In the genomic region with DNA sequence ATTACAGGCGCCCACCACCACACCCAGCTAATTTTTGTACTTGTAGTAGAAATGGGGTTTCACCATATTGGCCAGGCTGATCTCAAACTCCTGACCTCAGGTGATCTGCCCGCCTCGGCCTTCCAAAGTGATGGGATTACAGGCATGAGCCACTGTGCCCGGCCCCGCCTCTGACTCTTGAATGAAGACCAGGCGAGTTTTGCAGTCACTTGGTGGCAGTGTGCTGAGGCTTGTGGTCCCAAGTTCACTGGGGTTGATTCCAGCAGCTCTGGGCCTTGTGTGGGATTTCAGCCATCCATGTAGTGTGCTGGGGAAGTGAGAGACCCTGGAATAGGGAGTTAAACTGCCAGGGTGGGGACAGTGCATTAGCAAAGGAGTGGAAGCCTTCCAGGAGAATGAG, we compare ENCODE assay signal across 26 cellular contexts. TPM values are rescaled to one million over a fixed set of nuclear protein-coding genes. Genes with fewer than 3 reads are reported as not detected.
DNase-seq lines count a peak whose midpoint lies in the region; ATAC-seq and TF ChIP-seq lines count a peak whose summit lies in the region.
"Had no signal": no experiment of that assay in that cellular context is flagged by ENCODE, and none has a peak within 500 bp of the region (broad histone marks: within the 10 kb centered on the region; RNA-seq: fewer than 3 reads in every experiment).

No MANE protein-coding gene starts in this region.

- H3K4me1 ChIP-seq in right lobe of liver: peaks cover 0 to 28% (median 14%) of the 10 kb centered on the region in 4 donors
- H3K4me1 ChIP-seq: parathyroid adenoma, right atrium auricular region had no signal

- no peaks in the 10 kb centered on the region for H3K27me3 ChIP-seq in right lobe of liver
- H3K27me3 ChIP-seq: MG63, right atrium auricular region had no signal

- no peak for DNase-seq in stimulated activated naive CD8-positive, alpha-beta T cell treated with anti-CD3 and anti-CD28 coated beads, Interleukin-15, amount 100 ng/mL, for 72 hours
- DNase-seq in activated T-helper 1 cell treated with anti-CD3 and anti-CD28 coated beads, Interleukin-12 subunit alpha, Interleukin-12 subunit beta, Interleukin-2, Interleukin-4 antibody, amounts not matched to agents 30 ng/mL and 10 ng/mL and 1 ng/mL, durations not matched to agents 14 hours and 24 hours and 36 hours (ENCODE audit: low spot score): no peak
- DNase-seq in right lobe of liver (peak; percentile 63 to 86 (median 83)), ACHN (no peak), T-helper 2 cell (no peak)
- DNase-seq: amygdala; C1 segment of cervical spinal cord; DMS79; effector memory CD4-positive, alpha-beta T cell; GDM1; islet precursor cell; KG1; MG63; NCI-H2029; NCI-H2227 treated with DMSO at 0.1 percent for 48 hours; SK-N-SH; stimulated activated CD4-positive, alpha-beta T cell treated with anti-CD3 and anti-CD28 coated beads, Interleukin-2, amount 100 ng/mL, for 24 hours had no signal

- intact Hi-C loops in activated T-helper 1 cell treated with anti-CD3 and anti-CD28 coated beads, Interleukin-12 subunit alpha, Interleukin-12 subunit beta, Interleukin-2, Interleukin-4 antibody, amounts not matched to agents 30 ng/mL and 10 ng/mL and 1 ng/mL, durations not matched to agents 14 hours and 24 hours and 36 hours (cut with micrococcal nuclease): no loop called here
- intact Hi-C loops in right lobe of liver (cut with DNase I): no loop called here

- no peak for ATAC-seq in stimulated activated naive CD8-positive, alpha-beta T cell treated with anti-CD3 and anti-CD28 coated beads, Interleukin-15, amount 100 ng/mL, for 72 hours
- ATAC-seq in right lobe of liver (peak; percentile 89 to 96 (median 92)), GM21367 (IDR thresholded peaks at IDR 0.05; ENCODE audit: unreplicated experiment) (no peak)
- ATAC-seq: natural killer cell treated with Interleukin-12 subunit alpha and Interleukin-12 subunit beta and Interleukin-15 and Interleukin-18, amount 100 ng/mL, for 72 hours had no signal

- no peaks in the 10 kb centered on the region for H3K27me3 Mint-ChIP-seq in stimulated activated naive CD8-positive, alpha-beta T cell treated with anti-CD3 and anti-CD28 coated beads, Interleukin-15, Interleukin-2, amounts not matched to agents 100 ng/mL and 50 ng/mL, for 24 hours
- no peaks in the 10 kb centered on the region for H3K27me3 Mint-ChIP-seq in stimulated activated naive CD8-positive, alpha-beta T cell treated with anti-CD3 and anti-CD28 coated beads, Interleukin-15, amount 100 ng/mL, for 72 hours
- H3K27me3 Mint-ChIP-seq in activated T-helper 1 cell treated with anti-CD3 and anti-CD28 coated beads, Interleukin-12 subunit alpha, Interleukin-12 subunit beta, Interleukin-2, Interleukin-4 antibody, amounts not matched to agents 30 ng/mL and 10 ng/mL and 1 ng/mL, durations not matched to agents 14 hours and 24 hours and 36 hours (ENCODE audit: insufficient read depth): no peaks in the 10 kb centered on the region
- H3K27me3 Mint-ChIP-seq: natural killer cell treated with Interleukin-12 subunit alpha and Interleukin-12 subunit beta and Interleukin-15 and Interleukin-18, amount 100 ng/mL, for 72 hours; type B pancreatic cell had no signal

- H3K4me3 ChIP-seq in right lobe of liver: no peak overlapping the region
- H3K4me3 ChIP-seq: coronary artery, MG63, right atrium auricular region had no signal

- H3K27ac Mint-ChIP-seq in stimulated activated naive CD8-positive, alpha-beta T cell treated with anti-CD3 and anti-CD28 coated beads, Interleukin-15, Interleukin-2, amounts not matched to agents 100 ng/mL and 50 ng/mL, for 24 hours: peak overlapping the region; percentile 19
- H3K27ac Mint-ChIP-seq in stimulated activated naive CD8-positive, alpha-beta T cell treated with anti-CD3 and anti-CD28 coated beads, Interleukin-15, amount 100 ng/mL, for 72 hours: peak overlapping the region in 1 of 2 donors; percentile 37
- peak overlapping the region; percentile 40 for H3K27ac Mint-ChIP-seq in activated T-helper 1 cell treated with anti-CD3 and anti-CD28 coated beads, Interleukin-12 subunit alpha, Interleukin-12 subunit beta, Interleukin-2, Interleukin-4 antibody, amounts not matched to agents 30 ng/mL and 10 ng/mL and 1 ng/mL, durations not matched to agents 14 hours and 24 hours and 36 hours
- H3K27ac Mint-ChIP-seq: type B pancreatic cell had no signal

- H3K36me3 Mint-ChIP-seq in stimulated activated naive CD8-positive, alpha-beta T cell treated with anti-CD3 and anti-CD28 coated beads, Interleukin-15, Interleukin-2, amounts not matched to agents 100 ng/mL and 50 ng/mL, for 24 hours (ENCODE audit: low read depth): peaks cover 15% of the 10 kb centered on the region
- H3K36me3 Mint-ChIP-seq in activated T-helper 1 cell treated with anti-CD3 and anti-CD28 coated beads, Interleukin-12 subunit alpha, Interleukin-12 subunit beta, Interleukin-2, Interleukin-4 antibody, amounts not matched to agents 30 ng/mL and 10 ng/mL and 1 ng/mL, durations not matched to agents 14 hours and 24 hours and 36 hours (ENCODE audit: low read depth): peaks cover 32% of the 10 kb centered on the region
- H3K36me3 Mint-ChIP-seq: natural killer cell treated with Interleukin-12 subunit alpha and Interleukin-12 subunit beta and Interleukin-15 and Interleukin-18, amount 100 ng/mL, for 72 hours had no signal

- WGBS in right lobe of liver (ENCODE audit: insufficient coverage, low coverage, low lambda C conversion rate, missing lambda C conversion rate): 48% methylated on average over 5 of the region's 6 CpGs

- in situ Hi-C loops in ACHN (cut with HindIII; ENCODE audit: low pct_ligation_motif_present, low pct_unique_long_range_greater_than_20kb, low sequenced_read_pairs): no loop called here

- peaks cover 25% of the 10 kb centered on the region for H3K4me1 Mint-ChIP-seq in stimulated activated naive CD8-positive, alpha-beta T cell treated with anti-CD3 and anti-CD28 coated beads, Interleukin-15, Interleukin-2, amounts not matched to agents 100 ng/mL and 50 ng/mL, for 24 hours (ENCODE audit: low read depth)
- H3K4me1 Mint-ChIP-seq in stimulated activated naive CD8-positive, alpha-beta T cell treated with anti-CD3 and anti-CD28 coated beads, Interleukin-15, amount 100 ng/mL, for 72 hours: peaks cover 28% of the 10 kb centered on the region
- peaks cover 24% of the 10 kb centered on the region for H3K4me1 Mint-ChIP-seq in activated T-helper 1 cell treated with anti-CD3 and anti-CD28 coated beads, Interleukin-12 subunit alpha, Interleukin-12 subunit beta, Interleukin-2, Interleukin-4 antibody, amounts not matched to agents 30 ng/mL and 10 ng/mL and 1 ng/mL, durations not matched to agents 14 hours and 24 hours and 36 hours (ENCODE audit: low read depth)

- H3K9me3 ChIP-seq in right lobe of liver: no peaks in the 10 kb centered on the region
- H3K9me3 ChIP-seq: MG63, right atrium auricular region, SK-N-SH had no signal

- H3K4me3 Mint-ChIP-seq in stimulated activated naive CD8-positive, alpha-beta T cell treated with anti-CD3 and anti-CD28 coated beads, Interleukin-15, Interleukin-2, amounts not matched to agents 100 ng/mL and 50 ng/mL, for 24 hours: no peak overlapping the region
- H3K4me3 Mint-ChIP-seq in stimulated activated naive CD8-positive, alpha-beta T cell treated with anti-CD3 and anti-CD28 coated beads, Interleukin-15, amount 100 ng/mL, for 72 hours: no peak overlapping the region
- H3K4me3 Mint-ChIP-seq in activated T-helper 1 cell treated with anti-CD3 and anti-CD28 coated beads, Interleukin-12 subunit alpha, Interleukin-12 subunit beta, Interleukin-2, Interleukin-4 antibody, amounts not matched to agents 30 ng/mL and 10 ng/mL and 1 ng/mL, durations not matched to agents 14 hours and 24 hours and 36 hours: no peak overlapping the region
- H3K4me3 Mint-ChIP-seq: natural killer cell treated with Interleukin-12 subunit alpha and Interleukin-12 subunit beta and Interleukin-15 and Interleukin-18, amount 100 ng/mL, for 72 hours; type B pancreatic cell had no signal

- no peak for TF ChIP-seq POLR2A in right lobe of liver (IDR thresholded peaks at IDR 0.05)

- no peaks in the 10 kb centered on the region for H3K9me3 Mint-ChIP-seq in stimulated activated naive CD8-positive, alpha-beta T cell treated with anti-CD3 and anti-CD28 coated beads, Interleukin-15, Interleukin-2, amounts not matched to agents 100 ng/mL and 50 ng/mL, for 24 hours
- no peaks in the 10 kb centered on the region for H3K9me3 Mint-ChIP-seq in stimulated activated naive CD8-positive, alpha-beta T cell treated with anti-CD3 and anti-CD28 coated beads, Interleukin-15, amount 100 ng/mL, for 72 hours
- H3K9me3 Mint-ChIP-seq in activated T-helper 1 cell treated with anti-CD3 and anti-CD28 coated beads, Interleukin-12 subunit alpha, Interleukin-12 subunit beta, Interleukin-2, Interleukin-4 antibody, amounts not matched to agents 30 ng/mL and 10 ng/mL and 1 ng/mL, durations not matched to agents 14 hours and 24 hours and 36 hours: no peaks in the 10 kb centered on the region
- H3K9me3 Mint-ChIP-seq: natural killer cell treated with Interleukin-12 subunit alpha and Interleukin-12 subunit beta and Interleukin-15 and Interleukin-18, amount 100 ng/mL, for 72 hours; type B pancreatic cell had no signal

- peak in 1 of 4 donors; percentile 27 for TF ChIP-seq CTCF in right lobe of liver (IDR thresholded peaks at IDR 0.05)

- peak overlapping the region in 2 of 3 donors; percentile 53 to 59 for H3K27ac ChIP-seq in right lobe of liver
- H3K27ac ChIP-seq: coronary artery, parathyroid adenoma, right atrium auricular region had no signal

- H3K36me3 ChIP-seq in right lobe of liver: peaks cover 0 to 19% (median 7%) of the 10 kb centered on the region in 4 donors
- H3K36me3 ChIP-seq: MG63 had no signal

RNA-seq across cellular contexts. Expression of a gene that starts 14.3 kb away (rescaled TPM):
- 17.8 TPM in 2 replicates for total RNA-seq in activated T-helper 1 cell treated with anti-CD3 and anti-CD28 coated beads, Interleukin-12 subunit alpha, Interleukin-12 subunit beta, Interleukin-2, Interleukin-4 antibody, amounts not matched to agents 30 ng/mL and 10 ng/mL and 1 ng/mL, durations not matched to agents 14 hours and 24 hours and 36 hours
- total RNA-seq in right lobe of liver: 10 to 100 TPM in 4 of 6 experiments, 1 to 10 TPM in 2; 6.7 to 22.6 (median 13.2) TPM

RNA-seq across cellular contexts. Expression of a gene that starts 22.7 kb away (rescaled TPM):
- total RNA-seq in activated T-helper 1 cell treated with anti-CD3 and anti-CD28 coated beads, Interleukin-12 subunit alpha, Interleukin-12 subunit beta, Interleukin-2, Interleukin-4 antibody, amounts not matched to agents 30 ng/mL and 10 ng/mL and 1 ng/mL, durations not matched to agents 14 hours and 24 hours and 36 hours: 0.65 and 0.76 TPM in 2 replicates
- under 1 TPM in 1 of 6 experiments, not detected in 5; 0.84 TPM for total RNA-seq in right lobe of liver
- total RNA-seq: fibroblast of villous mesenchyme, mononuclear cell, right atrium auricular region had no signal

RNA-seq across cellular contexts. Expression of a gene that starts 24.3 kb away (rescaled TPM):
- total RNA-seq in activated T-helper 1 cell treated with anti-CD3 and anti-CD28 coated beads, Interleukin-12 subunit alpha, Interleukin-12 subunit beta, Interleukin-2, Interleukin-4 antibody, amounts not matched to agents 30 ng/mL and 10 ng/mL and 1 ng/mL, durations not matched to agents 14 hours and 24 hours and 36 hours: 5.5 and 6.9 TPM in 2 replicates
- total RNA-seq in right lobe of liver: under 1 TPM in 3 of 6 experiments, not detected in 3; 0.12 to 0.49 (median 0.44) TPM

RNA-seq across cellular contexts. Expression of a gene that starts 29.3 kb away (rescaled TPM):
- 213 and 218 TPM in 2 replicates for total RNA-seq in activated T-helper 1 cell treated with anti-CD3 and anti-CD28 coated beads, Interleukin-12 subunit alpha, Interleukin-12 subunit beta, Interleukin-2, Interleukin-4 antibody, amounts not matched to agents 30 ng/mL and 10 ng/mL and 1 ng/mL, durations not matched to agents 14 hours and 24 hours and 36 hours
- total RNA-seq in right lobe of liver: 10 to 100 TPM; 19.0 to 39.6 (median 22.7) TPM

RNA-seq across cellular contexts. Expression of a gene that starts 34.5 kb away (rescaled TPM):
- total RNA-seq in activated T-helper 1 cell treated with anti-CD3 and anti-CD28 coated beads, Interleukin-12 subunit alpha, Interleukin-12 subunit beta, Interleukin-2, Interleukin-4 antibody, amounts not matched to agents 30 ng/mL and 10 ng/mL and 1 ng/mL, durations not matched to agents 14 hours and 24 hours and 36 hours: 115 and 128 TPM in 2 replicates
- total RNA-seq in right lobe of liver: 10 to 100 TPM; 16.2 to 25.4 (median 19.5) TPM

Comparison
In these comparisons a context has a peak if more than half of its experiments do, and no peak if none do; other contexts are left out.
1. ATAC-seq: peak in right lobe of liver (4 of 4); none in stimulated activated naive CD8-positive, alpha-beta T cell treated with anti-CD3 and anti-CD28 coated beads, Interleukin-15, amount 100 ng/mL, for 72 hours (single experiment) and GM21367 (single experiment).
2. DNase-seq: peak in right lobe of liver (3 of 3); none in stimulated activated naive CD8-positive, alpha-beta T cell treated with anti-CD3 and anti-CD28 coated beads, Interleukin-15, amount 100 ng/mL, for 72 hours (0 of 2), activated T-helper 1 cell treated with anti-CD3 and anti-CD28 coated beads, Interleukin-12 subunit alpha, Interleukin-12 subunit beta, Interleukin-2, Interleukin-4 antibody, amounts not matched to agents 30 ng/mL and 10 ng/mL and 1 ng/mL, durations not matched to agents 14 hours and 24 hours and 36 hours (single experiment), ACHN (single experiment) and T-helper 2 cell (0 of 5).